ENCODE assay signal across 15 cellular contexts in the genomic region with DNA sequence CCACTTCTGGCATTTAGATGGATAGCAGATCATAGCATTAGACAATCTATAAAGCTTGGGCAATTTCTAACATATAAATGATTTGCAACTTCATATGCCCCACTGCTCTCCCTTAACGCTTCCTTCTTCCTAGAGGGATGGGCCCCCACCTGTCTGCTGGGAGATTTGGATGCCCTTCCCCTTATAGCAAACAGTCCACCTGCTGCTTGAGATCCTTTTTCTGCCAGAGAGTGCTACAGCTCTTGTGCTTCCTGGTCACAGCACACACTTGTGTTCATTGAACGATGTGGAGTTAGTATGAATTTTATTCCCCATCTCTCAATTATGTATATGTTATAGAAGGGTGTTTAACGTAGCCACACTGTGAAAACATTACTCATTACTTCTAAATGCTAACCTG. TPM values are rescaled to one million over a fixed set of nuclear protein-coding genes. Genes with fewer than 3 reads are reported as not detected.
A peak's percentile ranks its signal among the peaks of the same experiment; 100 is the strongest.
DNase-seq lines count a peak whose midpoint lies in the region; ATAC-seq and TF ChIP-seq lines count a peak whose summit lies in the region.
"Had no signal": no experiment of that assay in that cellular context is flagged by ENCODE, and none has a peak within 500 bp of the region (broad histone marks: within the 10 kb centered on the region; RNA-seq: fewer than 3 reads in every experiment).

No MANE protein-coding gene starts in this region.

- intact Hi-C loops in mammary epithelial cell (cut with micrococcal nuclease), result no loop called here

- no peaks in the 10 kb centered on the region for H3K9me3 ChIP-seq in mammary epithelial cell (replicated peaks; ENCODE audit: insufficient read depth, low read length)
- H3K9me3 ChIP-seq: breast epithelium had no signal

- ATAC-seq in HG03439 (IDR thresholded peaks at IDR 0.05; ENCODE audit: unreplicated experiment), result peak; percentile 11
- ATAC-seq in stimulated activated memory B cell treated with anti-CD40 and anti-IgM and Interleukin-4, amounts not matched to agents 10 μg/mL and 1 μg/mL and 100 μg/mL, for 72 hours, result no peak

- no peak overlapping the region for H3K4me2 ChIP-seq in mammary epithelial cell (ENCODE audit: insufficient read depth, low read depth, low read length)

- in situ Hi-C loops in mammary epithelial cell (cut with MboI; ENCODE audit: low sequenced_read_pairs in 2 of 2), result no loop called here

- no peaks in the 10 kb centered on the region for H3K4me1 ChIP-seq in mammary epithelial cell (ENCODE audit: insufficient read depth, low read length)
- H3K4me1 ChIP-seq: breast epithelium had no signal

- no peak overlapping the region for H3K4me3 ChIP-seq in mammary epithelial cell (replicated peaks in 1 of 3; ENCODE audit: insufficient read depth in 1 of 3, low read depth in 2 of 3, low read length in 3 of 3)
- H3K4me3 ChIP-seq: breast epithelium had no signal

- CTCF ChIA-PET in HEK293T (lab: Yijun Ruan, JAX), result no interaction called here
- CTCF ChIA-PET in mammary epithelial cell (lab: Charles Lee; ENCODE audit: low non-redundant PET), result no interaction called here

- no peaks in the 10 kb centered on the region for H3K27me3 ChIP-seq in mammary epithelial cell (ENCODE audit: insufficient read depth, low read length)
- H3K27me3 ChIP-seq: breast epithelium had no signal

- H3K36me3 ChIP-seq in mammary epithelial cell (ENCODE audit: insufficient read depth, low read length), result no peaks in the 10 kb centered on the region
- H3K36me3 ChIP-seq: breast epithelium had no signal

- no peaks in the 10 kb centered on the region for H4K20me1 ChIP-seq in mammary epithelial cell (ENCODE audit: insufficient read depth, low read length)

- H3K27ac ChIP-seq in mammary epithelial cell (ENCODE audit: insufficient read depth, low read depth, low read length), result no peak overlapping the region
- H3K27ac ChIP-seq: breast epithelium had no signal

- POLR2A ChIA-PET in HEK293T (lab: Yijun Ruan, JAX), result no interaction called here

- H2AFZ ChIP-seq in mammary epithelial cell (ENCODE audit: low read depth, low read length), result no peak overlapping the region

- no peak for TF ChIP-seq CTCF in mammary epithelial cell (conservative IDR thresholded peaks at IDR 0.05 in 1 of 2, IDR thresholded peaks at IDR 0.05 in 1 of 2; ENCODE audit: extremely low read depth in 1 of 2, insufficient read depth in 1 of 2, low read depth in 1 of 2, low read length in 2 of 2)

- H3K36me3 Mint-ChIP-seq in activated T-cell treated with anti-CD3 and anti-CD28 coated beads, Interleukin-2, amount 50 U/mL, for 24 hours (ENCODE audit: low read depth), result peaks cover 17% of the 10 kb centered on the region
- no peaks in the 10 kb centered on the region for H3K36me3 Mint-ChIP-seq in stimulated activated memory B cell treated with anti-CD40 and anti-IgM and Interleukin-4, amounts not matched to agents 10 μg/mL and 1 μg/mL and 100 μg/mL, for 72 hours

- no peaks in the 10 kb centered on the region for H3K9me3 Mint-ChIP-seq in activated T-cell treated with anti-CD3 and anti-CD28 coated beads, Interleukin-2, amount 50 U/mL, for 24 hours
- H3K9me3 Mint-ChIP-seq in stimulated activated memory B cell treated with anti-CD40 and anti-IgM and Interleukin-4, amounts not matched to agents 10 μg/mL and 1 μg/mL and 100 μg/mL, for 72 hours, result no peaks in the 10 kb centered on the region
- H3K9me3 Mint-ChIP-seq: effector memory CD8-positive, alpha-beta T cell; T-helper 2 cell treated with Interferon-gamma antibody and Interleukin-4, amounts not matched to agents 5 μg/mL and 100 μg/mL, for 36 hours had no signal

- no peak for DNase-seq in activated T-cell treated with anti-CD3 and anti-CD28 coated beads, Interleukin-2, amount 50 U/mL, for 24 hours
- DNase-seq in activated T-cell treated with anti-CD3 and anti-CD28 coated beads, Interleukin-2, amount 50 U/mL, for 48 hours, result no peak
- DNase-seq in NCI-H510A (lab: John Stamatoyannopoulos, UW) (peak; percentile 41), HEK293T (ENCODE audit: extremely low spot score) (no peak), Kasumi-1 (lab: John Stamatoyannopoulos, UW) (no peak), mammary epithelial cell (no peak)
- DNase-seq: ACHN; activated CD4-positive, alpha-beta T cell treated with anti-CD3 and anti-CD28 coated beads, Interleukin-2, amount 50 U/mL, for 4 hours; activated gamma-delta T cell; foreskin melanocyte had no signal

- H3K27ac Mint-ChIP-seq in activated T-cell treated with anti-CD3 and anti-CD28 coated beads, Interleukin-2, amount 50 U/mL, for 24 hours, result peak overlapping the region; percentile 51
- peak overlapping the region; percentile 60 for H3K27ac Mint-ChIP-seq in stimulated activated memory B cell treated with anti-CD40 and anti-IgM and Interleukin-4, amounts not matched to agents 10 μg/mL and 1 μg/mL and 100 μg/mL, for 72 hours
- H3K27ac Mint-ChIP-seq: T-helper 2 cell treated with Interferon-gamma antibody and Interleukin-4, amounts not matched to agents 5 μg/mL and 100 μg/mL, for 36 hours had no signal

- no peak overlapping the region for H3K4me3 Mint-ChIP-seq in activated T-cell treated with anti-CD3 and anti-CD28 coated beads, Interleukin-2, amount 50 U/mL, for 24 hours
- H3K4me3 Mint-ChIP-seq in stimulated activated memory B cell treated with anti-CD40 and anti-IgM and Interleukin-4, amounts not matched to agents 10 μg/mL and 1 μg/mL and 100 μg/mL, for 72 hours, result no peak overlapping the region
- H3K4me3 Mint-ChIP-seq: effector memory CD8-positive, alpha-beta T cell; T-helper 2 cell treated with Interferon-gamma antibody and Interleukin-4, amounts not matched to agents 5 μg/mL and 100 μg/mL, for 36 hours had no signal

- dilution Hi-C loops in mammary epithelial cell (cut with HindIII; ENCODE audit: low sequenced_read_pairs), result no loop called here

- H3K27me3 Mint-ChIP-seq in activated T-cell treated with anti-CD3 and anti-CD28 coated beads, Interleukin-2, amount 50 U/mL, for 24 hours, result no peaks in the 10 kb centered on the region
- no peaks in the 10 kb centered on the region for H3K27me3 Mint-ChIP-seq in stimulated activated memory B cell treated with anti-CD40 and anti-IgM and Interleukin-4, amounts not matched to agents 10 μg/mL and 1 μg/mL and 100 μg/mL, for 72 hours
- H3K27me3 Mint-ChIP-seq: effector memory CD8-positive, alpha-beta T cell had no signal

- H3K9ac ChIP-seq in mammary epithelial cell (ENCODE audit: insufficient read depth, low read length), result no peak overlapping the region

- BruUV-seq in mammary epithelial cell (replicated peaks; lab: Mats Ljungman, UMichigan), result no TSS peak

- H3K4me1 Mint-ChIP-seq in activated T-cell treated with anti-CD3 and anti-CD28 coated beads, Interleukin-2, amount 50 U/mL, for 24 hours (ENCODE audit: low read depth), result peaks cover 78% of the 10 kb centered on the region
- peaks cover 75% of the 10 kb centered on the region for H3K4me1 Mint-ChIP-seq in stimulated activated memory B cell treated with anti-CD40 and anti-IgM and Interleukin-4, amounts not matched to agents 10 μg/mL and 1 μg/mL and 100 μg/mL, for 72 hours

- H3K79me2 ChIP-seq in mammary epithelial cell (ENCODE audit: insufficient read depth, low read length), result no peaks in the 10 kb centered on the region

- WGBS in mammary epithelial cell (ENCODE audit: low coverage, missing lambda C conversion rate), result 87% methylated on average over 3 of the region's 3 CpGs

TF ChIP-seq in HEK293T, 16 proteins besides CTCF, POLR2A, EP300 and RAD21:
- TF ChIP-seq FOXK2 (IDR thresholded peaks at IDR 0.05), result no peak
- no peak for TF ChIP-seq ARNT (IDR thresholded peaks at IDR 0.05)
- no peak for TF ChIP-seq ZNF384 (IDR thresholded peaks at IDR 0.05)
- no peak for TF ChIP-seq FOXM1 (IDR thresholded peaks at IDR 0.05; ENCODE audit: borderline replicate concordance)
- TF ChIP-seq TARDBP (IDR thresholded peaks at IDR 0.05), result no peak

RNA-seq across cellular contexts. Expression of a gene that starts 10.4 kb away (rescaled TPM):
- 10 to 100 TPM; 17.6 to 22.5 TPM for total RNA-seq in mammary epithelial cell
- polyA plus RNA-seq in mammary epithelial cell, result 13.4 TPM
- 35.9 TPM for polyA minus RNA-seq in mammary epithelial cell
